Comparison of ENCODE assay signal across 11 cellular contexts in the genomic region with DNA sequence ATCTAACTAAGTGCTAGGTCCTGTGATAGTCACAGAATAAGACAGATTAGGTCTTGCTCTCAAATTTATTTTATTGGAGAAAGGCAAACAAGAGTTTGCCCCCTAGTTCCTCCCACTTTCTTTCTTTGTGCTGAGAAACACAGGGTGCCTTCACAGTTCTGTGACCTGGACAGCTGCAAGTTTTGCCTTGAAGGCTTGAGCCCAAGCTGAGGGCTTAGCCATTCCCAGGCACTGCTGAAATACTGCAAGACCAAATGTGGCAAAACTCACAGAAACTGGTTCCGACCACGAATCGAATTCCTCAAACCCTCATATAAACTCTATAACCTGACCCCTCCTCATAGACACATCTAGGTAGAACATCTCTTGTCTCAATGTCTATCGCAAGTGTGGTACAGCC.
"Had no signal": no experiment of that assay in that cellular context is flagged by ENCODE, and none has a peak within 500 bp of the region (broad histone marks: within the 10 kb centered on the region; RNA-seq: fewer than 3 reads in every experiment).

No MANE protein-coding gene starts in this region.

- H3K4me3 Mint-ChIP-seq: activated naive CD4-positive, alpha-beta T cell treated with anti-CD3 and anti-CD28 coated beads, Interleukin-2, amount 50 U/mL, for 24 hours; T-helper 1 cell treated with Interleukin-12 subunit alpha and Interleukin-12 subunit beta and Interleukin-4 antibody, amounts not matched to agents 30 μg/mL and 1 μg/mL, for 36 hours had no signal

- DNase-seq: activated CD4-positive, alpha-beta T cell treated with anti-CD3 and anti-CD28 coated beads, Interleukin-2, amount 50 U/mL, for 1 hour; amygdala; dorsolateral prefrontal cortex; left colon; right cardiac atrium; trophoblast cell had no signal

- H3K9me3 ChIP-seq: esophagus muscularis mucosa, neutrophil had no signal

- ATAC-seq: left colon, right cardiac atrium had no signal

- H3K27me3 Mint-ChIP-seq: activated naive CD4-positive, alpha-beta T cell treated with anti-CD3 and anti-CD28 coated beads, Interleukin-2, amount 50 U/mL, for 24 hours had no signal

- H3K27ac ChIP-seq: esophagus muscularis mucosa, neutrophil had no signal

- H3K36me3 ChIP-seq: esophagus muscularis mucosa, neutrophil had no signal

- H3K9me3 Mint-ChIP-seq: activated naive CD4-positive, alpha-beta T cell treated with anti-CD3 and anti-CD28 coated beads, Interleukin-2, amount 50 U/mL, for 24 hours; T-helper 1 cell treated with Interleukin-12 subunit alpha and Interleukin-12 subunit beta and Interleukin-4 antibody, amounts not matched to agents 30 μg/mL and 1 μg/mL, for 36 hours had no signal

- H3K27ac Mint-ChIP-seq: activated naive CD4-positive, alpha-beta T cell treated with anti-CD3 and anti-CD28 coated beads, Interleukin-2, amount 50 U/mL, for 24 hours; T-helper 1 cell treated with Interleukin-12 subunit alpha and Interleukin-12 subunit beta and Interleukin-4 antibody, amounts not matched to agents 30 μg/mL and 1 μg/mL, for 36 hours had no signal

- H3K27me3 ChIP-seq: dorsolateral prefrontal cortex, esophagus muscularis mucosa, neutrophil had no signal

- H3K4me3 ChIP-seq: dorsolateral prefrontal cortex, esophagus muscularis mucosa, smooth muscle cell had no signal
